Comparison of ENCODE assay signal across 8 cellular contexts in the genomic region with DNA sequence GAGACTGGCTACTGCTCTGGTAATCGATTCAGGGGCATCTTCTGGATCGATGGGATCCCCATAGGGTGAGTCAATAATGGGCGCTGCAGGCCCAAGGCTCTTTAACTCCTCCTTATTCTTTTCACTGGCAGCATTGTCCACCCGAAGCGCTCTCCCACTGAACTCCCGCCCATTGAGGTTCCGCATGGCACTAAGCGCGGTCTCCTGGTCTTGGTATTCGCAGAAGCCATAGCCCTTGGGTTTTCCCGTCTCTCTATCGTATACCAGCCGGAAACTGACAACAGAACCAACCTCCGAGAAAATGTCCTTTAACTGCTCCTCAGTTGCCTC. TPM values are rescaled to one million over a fixed set of nuclear protein-coding genes. Genes with fewer than 3 reads are reported as not detected.
A peak's percentile ranks its signal among the peaks of the same experiment; 100 is the strongest.
DNase-seq lines count a peak whose midpoint lies in the region; ATAC-seq and TF ChIP-seq lines count a peak whose summit lies in the region.

No MANE protein-coding gene starts in this region.

- ATAC-seq in DND-41 (ENCODE audit: insufficient read depth, low read depth) (peak; percentile 39), GM21619 (IDR thresholded peaks at IDR 0.05; ENCODE audit: unreplicated experiment) (peak; percentile 22), lung (ENCODE audit: insufficient read depth, low FRiP score) (peak; percentile 17), upper lobe of left lung (ENCODE audit: low FRiP score in 2 of 2) (peak; percentile 65 to 71)

- peak overlapping the region; percentile 99 for H2AFZ ChIP-seq in DND-41 (ENCODE audit: low read depth, low read length)

- 1% methylated on average over 14 of the region's 14 CpGs for WGBS in lung, 2 donors
- WGBS in upper lobe of left lung, 2 donors: 0 to 1% methylated on average over 11 to 14 of the region's 14 CpGs

- H3K4me3 ChIP-seq in DND-41 (ENCODE audit: low read depth in 1 of 2, low read length in 2 of 2) (peak overlapping the region; percentile 65 to 86), breast epithelium (peak overlapping the region; percentile 87 to 90 (median 88)), lung (peak overlapping the region; percentile 91), upper lobe of left lung (peak overlapping the region; percentile 57 to 89 (median 73))
- peak overlapping the region; percentile 97 for H3K4me3 ChIP-seq in Jurkat, Clone E6-1 (ENCODE audit: low read length)

- in situ Hi-C loops in ACHN (cut with HindIII; ENCODE audit: low pct_ligation_motif_present, low pct_unique_long_range_greater_than_20kb, low sequenced_read_pairs): no loop called here

- DNase-seq in DND-41 (no peak), breast epithelium (ENCODE audit: low spot score in 2 of 2) (no peak), lung (ENCODE audit: low spot score) (no peak), upper lobe of left lung (no peak), ACHN (no peak)
- DNase-seq in Jurkat, Clone E6-1 (ENCODE audit: low read depth, low spot score): no peak
- DNase-seq in stimulated activated naive CD4-positive, alpha-beta T cell treated with Interleukin-2 at 50 U/mL for 16 hours (lab: John Stamatoyannopoulos, UW): no peak

- H3K4me2 ChIP-seq in DND-41 (ENCODE audit: insufficient read depth, low read length): peak overlapping the region; percentile 88

- peaks cover 34% of the 10 kb centered on the region for H3K4me1 ChIP-seq in DND-41 (ENCODE audit: insufficient read depth, low read length)
- peaks cover 8 to 21% of the 10 kb centered on the region in 2 donors for H3K4me1 ChIP-seq in breast epithelium
- H3K4me1 ChIP-seq in lung (ENCODE audit: control insufficient read depth in 2 of 2, insufficient read depth in 2 of 2, low read length in 2 of 2): peaks cover 13 to 18% of the 10 kb centered on the region in 2 donors
- H3K4me1 ChIP-seq in upper lobe of left lung: peaks cover 17 to 35% (median 30%) of the 10 kb centered on the region in 4 donors

- H4K20me1 ChIP-seq in DND-41 (ENCODE audit: insufficient read depth, low read length): peaks cover 28% of the 10 kb centered on the region

- intact Hi-C loops in breast epithelium (cut with DNase I; ENCODE audit: low total_unique reads): no loop called here

- TF ChIP-seq EP300 in upper lobe of left lung (IDR thresholded peaks at IDR 0.05): no peak

- H3K36me3 ChIP-seq in DND-41 (ENCODE audit: insufficient read depth, low read length) (peaks cover 26% of the 10 kb centered on the region), breast epithelium (no peaks in the 10 kb centered on the region), lung (ENCODE audit: control insufficient read depth in 2 of 2, insufficient read depth in 2 of 2, low read length in 2 of 2) (no peaks in the 10 kb centered on the region), upper lobe of left lung (peaks cover 0 to 9% (median 2%) of the 10 kb centered on the region in 4 donors)

- peaks cover 34% of the 10 kb centered on the region for H3K79me2 ChIP-seq in DND-41 (ENCODE audit: insufficient read depth, low read length)

- H3K9me3 ChIP-seq in DND-41 (ENCODE audit: insufficient read depth, low read length, severe bottlenecking) (peaks cover 3% of the 10 kb centered on the region), breast epithelium (no peaks in the 10 kb centered on the region), lung (ENCODE audit: control insufficient read depth in 2 of 2, insufficient read depth in 1 of 2, low read length in 1 of 2) (no peaks in the 10 kb centered on the region), upper lobe of left lung (no peaks in the 10 kb centered on the region)

- no peaks in the 10 kb centered on the region for H3K27me3 ChIP-seq in DND-41 (ENCODE audit: insufficient read depth, low read length, poor library complexity)
- no peaks in the 10 kb centered on the region for H3K27me3 ChIP-seq in breast epithelium
- H3K27me3 ChIP-seq in lung (ENCODE audit: control insufficient read depth, insufficient read depth): no peaks in the 10 kb centered on the region
- H3K27me3 ChIP-seq in upper lobe of left lung: no peaks in the 10 kb centered on the region

- no peak for TF ChIP-seq POLR2A in breast epithelium (IDR thresholded peaks at IDR 0.05)
- TF ChIP-seq POLR2A in upper lobe of left lung (IDR thresholded peaks at IDR 0.05): no peak

- peak overlapping the region; percentile 100 for H3K27ac ChIP-seq in DND-41 (ENCODE audit: low read length)
- peak overlapping the region; percentile 96 to 97 for H3K27ac ChIP-seq in breast epithelium
- peak overlapping the region; percentile 97 to 99 for H3K27ac ChIP-seq in lung (ENCODE audit: low read depth in 1 of 2, low read length in 1 of 2)
- H3K27ac ChIP-seq in upper lobe of left lung: peak overlapping the region; percentile 93 to 97 (median 93)

- TF ChIP-seq CTCF in DND-41 (IDR thresholded peaks at IDR 0.05; ENCODE audit: borderline replicate concordance, extremely low read depth, low read length, poor library complexity, severe bottlenecking) (no peak), breast epithelium (IDR thresholded peaks at IDR 0.05) (no peak), lung (IDR thresholded peaks at IDR 0.05; ENCODE audit: control extremely low read depth, extremely low read depth) (no peak), upper lobe of left lung (IDR thresholded peaks at IDR 0.05) (no peak)

- peak overlapping the region; percentile 76 for H3K9ac ChIP-seq in DND-41 (ENCODE audit: low read depth, low read length)

RNA-seq across cellular contexts. Expression of a gene that starts 0.3 kb away (rescaled TPM):
- 35.9 TPM for polyA plus RNA-seq in Jurkat, Clone E6-1 (2012; ENCODE audit: insufficient read depth, insufficient read length)
- total RNA-seq in breast epithelium (10 to 100 TPM; 22.8 to 24.6 (median 23.2) TPM), lung (10 to 100 TPM; 19.4 to 25.3 TPM), upper lobe of left lung (10 to 100 TPM in 5 of 6 donors, 1 to 10 TPM in 1; 9.7 to 19.0 (median 14.7) TPM)
- polyA plus RNA-seq in lung: 10 to 100 TPM in 1 of 2 donors, 1 to 10 TPM in 1; 6.2 to 13.4 TPM

Comparison
In these comparisons a context has a peak if more than half of its experiments do, and no peak if none do; other contexts are left out.
1. ATAC-seq: peak in every context shown above with its lines; median percentile 68 in upper lobe of left lung; 39 in DND-41; 22 in GM21619; 17 in lung.